1 cellular context compared by ENCODE assay signal in genomic region chr20:46784450-46785127, GRCh38.
TF ChIP-seq lines count a peak whose summit lies in the region.

No MANE protein-coding gene starts in this region.

TF ChIP-seq in H1, 55 proteins besides CTCF, POLR2A, EP300 and RAD21 (continued from another document):
- TF ChIP-seq RXRA (IDR thresholded peaks at IDR 0.05; ENCODE audit: insufficient read depth, low read depth, low read length), result no peak
- no peak for TF ChIP-seq RFX5 (IDR thresholded peaks at IDR 0.05; ENCODE audit: borderline replicate concordance, low read depth, low read length)
- no peak for TF ChIP-seq ASH2L (IDR thresholded peaks at IDR 0.05; ENCODE audit: low read length)
- TF ChIP-seq RBBP5 (IDR thresholded peaks at IDR 0.05; ENCODE audit: borderline replicate concordance, low read depth, low read length), result no peak
- TF ChIP-seq TCF12 (IDR thresholded peaks at IDR 0.05; ENCODE audit: low read depth, low read length), result no peak
- TF ChIP-seq SP4 (IDR thresholded peaks at IDR 0.05; ENCODE audit: low read length), result no peak
- TF ChIP-seq POLR2AphosphoS5 (IDR thresholded peaks at IDR 0.05; ENCODE audit: low read depth, low read length), result no peak
